In genomic region chr7:144786522-144786921, GRCh38 we compare ENCODE assay signal across 11 cellular contexts. TPM values are rescaled to one million over a fixed set of nuclear protein-coding genes. Genes with fewer than 3 reads are reported as not detected.
A peak's percentile ranks its signal among the peaks of the same experiment; 100 is the strongest.
DNase-seq lines count a peak whose midpoint lies in the region; ATAC-seq, FAIRE-seq and TF ChIP-seq lines count a peak whose summit lies in the region.
"Had no signal": no experiment of that assay in that cellular context is flagged by ENCODE, and none has a peak within 500 bp of the region (broad histone marks: within the 10 kb centered on the region; RNA-seq: fewer than 3 reads in every experiment).

No MANE protein-coding gene starts in this region.

- CTCF ChIA-PET in MCF 10A (lab: Yijun Ruan, JAX) (interaction anchor here (0.6 to 2.2 kb wide), 18 partner anchors 10 to 373 kb away, joined by 3 to 18 read pairs (median 5); no protein-coding TSS in a partner anchor), activated B cell treated with CpG ODN at 0.5 μM for 24 hours (lab: Charles Lee) (interaction anchor here (0.6 to 1.2 kb wide), 3 partner anchors 26 to 238 kb away, joined by 3 read pairs; partner anchors contain the start of gene TPK1)

- H3K4me3 ChIP-seq in breast epithelium (no peak overlapping the region), foreskin fibroblast (ENCODE audit: low read depth in 1 of 2, low read length in 2 of 2) (no peak overlapping the region)
- H3K4me3 ChIP-seq: upper lobe of left lung had no signal

- H3K27ac Mint-ChIP-seq in MCF 10A (ENCODE audit: low read depth, unreplicated experiment) (no peak overlapping the region), activated B cell treated with CpG ODN at 0.5 μM for 24 hours (no peak overlapping the region)
- no peak overlapping the region for H3K27ac Mint-ChIP-seq in stimulated activated effector memory CD8-positive, alpha-beta T cell treated with anti-CD3 and anti-CD28 coated beads, Interleukin-12 subunit alpha, Interleukin-12 subunit beta, amount 100 ng/mL, for 72 hours

- no peak overlapping the region for H3K27ac ChIP-seq in breast epithelium
- H3K27ac ChIP-seq: upper lobe of left lung had no signal

- no peaks in the 10 kb centered on the region for H3K4me1 ChIP-seq in breast epithelium
- H3K4me1 ChIP-seq: upper lobe of left lung had no signal

- TF ChIP-seq CTCF in MCF 10A (IDR thresholded peaks at IDR 0.05; ENCODE audit: unreplicated experiment) (no peak), breast epithelium (IDR thresholded peaks at IDR 0.05) (no peak), activated B cell treated with CpG ODN at 0.5 μM for 24 hours (IDR thresholded peaks at IDR 0.05) (no peak), foreskin fibroblast (IDR thresholded peaks at IDR 0.05; ENCODE audit: low read depth, low read length) (no peak)

- no peaks in the 10 kb centered on the region for H3K36me3 ChIP-seq in breast epithelium
- H3K36me3 ChIP-seq: upper lobe of left lung had no signal

- H3K9me3 Mint-ChIP-seq in MCF 10A (ENCODE audit: unreplicated experiment) (no peaks in the 10 kb centered on the region), activated B cell treated with CpG ODN at 0.5 μM for 24 hours (no peaks in the 10 kb centered on the region)
- no peaks in the 10 kb centered on the region for H3K9me3 Mint-ChIP-seq in stimulated activated effector memory CD8-positive, alpha-beta T cell treated with anti-CD3 and anti-CD28 coated beads, Interleukin-12 subunit alpha, Interleukin-12 subunit beta, amount 100 ng/mL, for 72 hours
- H3K9me3 Mint-ChIP-seq: naive thymus-derived CD8-positive, alpha-beta T cell had no signal

- H3K4me1 Mint-ChIP-seq in MCF 10A (ENCODE audit: insufficient read depth, unreplicated experiment) (no peaks in the 10 kb centered on the region), activated B cell treated with CpG ODN at 0.5 μM for 24 hours (peaks cover 4% of the 10 kb centered on the region)
- no peaks in the 10 kb centered on the region for H3K4me1 Mint-ChIP-seq in stimulated activated effector memory CD8-positive, alpha-beta T cell treated with anti-CD3 and anti-CD28 coated beads, Interleukin-12 subunit alpha, Interleukin-12 subunit beta, amount 100 ng/mL, for 72 hours

- no peaks in the 10 kb centered on the region for H3K36me3 Mint-ChIP-seq in MCF 10A (ENCODE audit: insufficient read depth, unreplicated experiment)
- H3K36me3 Mint-ChIP-seq in activated B cell treated with CpG ODN at 0.5 μM for 24 hours (ENCODE audit: low read depth): no peaks in the 10 kb centered on the region
- no peaks in the 10 kb centered on the region for H3K36me3 Mint-ChIP-seq in stimulated activated effector memory CD8-positive, alpha-beta T cell treated with anti-CD3 and anti-CD28 coated beads, Interleukin-12 subunit alpha, Interleukin-12 subunit beta, amount 100 ng/mL, for 72 hours

- POLR2A ChIA-PET in MCF 10A (lab: Yijun Ruan, JAX) (no interaction called here), activated B cell treated with CpG ODN at 0.5 μM for 24 hours (lab: Charles Lee) (no interaction called here)

- H3K27me3 ChIP-seq in breast epithelium: no peaks in the 10 kb centered on the region
- H3K27me3 ChIP-seq: upper lobe of left lung had no signal

- DNase-seq in MCF 10A (ENCODE audit: unreplicated experiment): peak; percentile 23
- DNase-seq in breast epithelium (ENCODE audit: low spot score in 2 of 2): no peak
- no peak for DNase-seq in activated B cell treated with CpG ODN at 0.5 μM for 24 hours
- DNase-seq in stimulated activated effector memory CD8-positive, alpha-beta T cell treated with anti-CD3 and anti-CD28 coated beads, Interleukin-12 subunit alpha, Interleukin-12 subunit beta, amount 100 ng/mL, for 72 hours (ENCODE audit: low spot score in 2 of 2): no peak
- no peak for DNase-seq in RCC 7860 (ENCODE audit: low spot score)
- no peak for DNase-seq in foreskin fibroblast
- no peak for DNase-seq in stimulated activated CD4-positive, alpha-beta T cell treated with anti-CD3 and anti-CD28 coated beads, Interleukin-12 subunit alpha, Interleukin-12 subunit beta, amount 100 ng/mL, for 4 hours
- DNase-seq: upper lobe of left lung had no signal

- no peak for TF ChIP-seq POLR2A in breast epithelium (IDR thresholded peaks at IDR 0.05)

- intact Hi-C loops in MCF 10A (cut with micrococcal nuclease): loop anchor here (2.0 kb wide), 1 partner anchor 116 kb away; no protein-coding TSS in a partner anchor
- intact Hi-C loops in breast epithelium (cut with DNase I; ENCODE audit: low total_unique reads): no loop called here
- intact Hi-C loops in activated B cell treated with CpG ODN at 0.5 μM for 24 hours (cut with micrococcal nuclease): loop anchor here (1.0 to 5.0 kb wide), 3 partner anchors 14 to 66 kb away; no protein-coding TSS in a partner anchor

- H3K4me3 Mint-ChIP-seq in MCF 10A (ENCODE audit: unreplicated experiment) (no peak overlapping the region), activated B cell treated with CpG ODN at 0.5 μM for 24 hours (no peak overlapping the region)
- no peak overlapping the region for H3K4me3 Mint-ChIP-seq in stimulated activated effector memory CD8-positive, alpha-beta T cell treated with anti-CD3 and anti-CD28 coated beads, Interleukin-12 subunit alpha, Interleukin-12 subunit beta, amount 100 ng/mL, for 72 hours
- H3K4me3 Mint-ChIP-seq: naive thymus-derived CD8-positive, alpha-beta T cell had no signal

- ATAC-seq in HG02938 (IDR thresholded peaks at IDR 0.05; ENCODE audit: unreplicated experiment) (peak; percentile 55), activated B cell treated with CpG ODN at 0.5 μM for 24 hours (ENCODE audit: low read depth) (peak; percentile 34)
- ATAC-seq in stimulated activated effector memory CD8-positive, alpha-beta T cell treated with anti-CD3 and anti-CD28 coated beads, Interleukin-12 subunit alpha, Interleukin-12 subunit beta, amount 100 ng/mL, for 72 hours: peak; percentile 62
- ATAC-seq: naive thymus-derived CD8-positive, alpha-beta T cell had no signal

- H3K9me3 ChIP-seq in breast epithelium: no peaks in the 10 kb centered on the region
- H3K9me3 ChIP-seq: upper lobe of left lung had no signal

- no peak for FAIRE-seq in RCC 7860 (lab: Jason Lieb, UNC)
- FAIRE-seq: TTC549 had no signal

- H3K27me3 Mint-ChIP-seq in MCF 10A (ENCODE audit: insufficient read depth, unreplicated experiment) (no peaks in the 10 kb centered on the region), activated B cell treated with CpG ODN at 0.5 μM for 24 hours (no peaks in the 10 kb centered on the region)
- H3K27me3 Mint-ChIP-seq: naive thymus-derived CD8-positive, alpha-beta T cell had no signal

- BruUV-seq in MCF 10A (replicated peaks; lab: Mats Ljungman, UMichigan): no TSS peak

RNA-seq across cellular contexts. Expression of gene TPK1, which starts 49.3 kb away (rescaled TPM):
- 8.8 TPM in 2 replicates for total RNA-seq in MCF 10A (2022)
- total RNA-seq in breast epithelium: 1 to 10 TPM; 4.8 to 9.8 (median 7.9) TPM
- total RNA-seq in activated B cell treated with CpG ODN at 0.5 μM for 24 hours: 17.5 and 20.0 TPM in 2 replicates
